ENCODE assay signal across 17 cellular contexts in genomic region chr4:152512483-152512882, GRCh38.
"Had no signal": no experiment of that assay in that cellular context is flagged by ENCODE, and none has a peak within 500 bp of the region (broad histone marks: within the 10 kb centered on the region; RNA-seq: fewer than 3 reads in every experiment).

No MANE protein-coding gene starts in this region.

- H3K4me3 ChIP-seq: body of pancreas, thyroid gland had no signal

- H3K9me3 Mint-ChIP-seq: activated CD4-positive, alpha-beta memory T cell treated with anti-CD3 and anti-CD28 coated beads for 36 hours; activated naive CD4-positive, alpha-beta T cell treated with anti-CD3 and anti-CD28 coated beads for 36 hours; activated T-helper 2 cell treated with anti-CD3 and anti-CD28 coated beads, Interferon-gamma antibody, Interleukin-2, Interleukin-4, amounts not matched to agents 10 μg/mL and 5 μg/mL and 100 μg/mL, durations not matched to agents 14 hours and 24 hours and 36 hours; effector memory CD8-positive, alpha-beta T cell; nephron progenitor cell; T-helper 1 cell treated with Interleukin-12 subunit alpha and Interleukin-12 subunit beta and Interleukin-4 antibody, amounts not matched to agents 30 μg/mL and 1 μg/mL, for 36 hours; WTC11 had no signal

- H3K27me3 Mint-ChIP-seq: activated CD4-positive, alpha-beta memory T cell treated with anti-CD3 and anti-CD28 coated beads for 36 hours; activated CD4-positive, alpha-beta T cell treated with anti-CD3 and anti-CD28 coated beads for 36 hours; activated CD8-positive, alpha-beta memory T cell treated with anti-CD3 and anti-CD28 coated beads, Interleukin-2, amount 10 ng/mL, durations not matched to agents 7 days and 5 days; effector memory CD8-positive, alpha-beta T cell had no signal

- H3K9me3 ChIP-seq: body of pancreas, thyroid gland had no signal

- H3K36me3 ChIP-seq: thyroid gland had no signal

- H3K36me3 Mint-ChIP-seq: WTC11 had no signal

- DNase-seq: activated CD4-positive, alpha-beta memory T cell treated with anti-CD3 and anti-CD28 coated beads for 36 hours; activated CD4-positive, alpha-beta T cell treated with anti-CD3 and anti-CD28 coated beads for 36 hours; activated CD8-positive, alpha-beta memory T cell treated with anti-CD3 and anti-CD28 coated beads, Interleukin-2, amount 10 ng/mL, durations not matched to agents 7 days and 5 days; activated naive CD4-positive, alpha-beta T cell treated with anti-CD3 and anti-CD28 coated beads for 36 hours; body of pancreas; effector memory CD8-positive, alpha-beta T cell; hippocampal formation; nephron progenitor cell; nucleus accumbens; stimulated activated CD4-positive, alpha-beta T cell treated with anti-CD3 and anti-CD28 coated beads, Interleukin-12 subunit alpha, Interleukin-12 subunit beta, amount 100 ng/mL, for 4 hours; stimulated activated CD4-positive, alpha-beta T cell treated with anti-CD3 and anti-CD28 coated beads, Interleukin-1b, Interleukin-23, amount 100 ng/mL, for 48 hours; stimulated activated naive CD4-positive, alpha-beta T cell treated with Interleukin-2 at 50 U/mL for 16 hours; thyroid gland had no signal

- ATAC-seq: activated CD4-positive, alpha-beta T cell treated with anti-CD3 and anti-CD28 coated beads for 36 hours; activated CD8-positive, alpha-beta memory T cell treated with anti-CD3 and anti-CD28 coated beads, Interleukin-2, amount 10 ng/mL, durations not matched to agents 7 days and 5 days; body of pancreas; effector memory CD8-positive, alpha-beta T cell had no signal

- FAIRE-seq: islet of Langerhans had no signal

- H3K4me3 Mint-ChIP-seq: activated CD4-positive, alpha-beta memory T cell treated with anti-CD3 and anti-CD28 coated beads for 36 hours; activated CD4-positive, alpha-beta T cell treated with anti-CD3 and anti-CD28 coated beads for 36 hours; activated CD8-positive, alpha-beta memory T cell treated with anti-CD3 and anti-CD28 coated beads, Interleukin-2, amount 10 ng/mL, durations not matched to agents 7 days and 5 days; activated naive CD4-positive, alpha-beta T cell treated with anti-CD3 and anti-CD28 coated beads for 36 hours; nephron progenitor cell; T-helper 1 cell treated with Interleukin-12 subunit alpha and Interleukin-12 subunit beta and Interleukin-4 antibody, amounts not matched to agents 30 μg/mL and 1 μg/mL, for 36 hours; WTC11 had no signal

- H3K27me3 ChIP-seq: body of pancreas, thyroid gland had no signal

- H3K27ac ChIP-seq: body of pancreas, thyroid gland had no signal

- H3K4me1 ChIP-seq: body of pancreas, thyroid gland had no signal

- H3K27ac Mint-ChIP-seq: activated CD4-positive, alpha-beta memory T cell treated with anti-CD3 and anti-CD28 coated beads for 36 hours; activated CD4-positive, alpha-beta T cell treated with anti-CD3 and anti-CD28 coated beads for 36 hours; activated naive CD4-positive, alpha-beta T cell treated with anti-CD3 and anti-CD28 coated beads for 36 hours; activated T-helper 2 cell treated with anti-CD3 and anti-CD28 coated beads, Interferon-gamma antibody, Interleukin-2, Interleukin-4, amounts not matched to agents 10 μg/mL and 5 μg/mL and 100 μg/mL, durations not matched to agents 14 hours and 24 hours and 36 hours; effector memory CD8-positive, alpha-beta T cell; nephron progenitor cell; T-helper 1 cell treated with Interleukin-12 subunit alpha and Interleukin-12 subunit beta and Interleukin-4 antibody, amounts not matched to agents 30 μg/mL and 1 μg/mL, for 36 hours had no signal
